In genomic region chr7:87345166-87345927, GRCh38 we compare ENCODE assay signal across 1 cellular context.
TF ChIP-seq lines count a peak whose summit lies in the region.

Gene CROT, plus strand, starts transcription at chr7:87345664. Its CDS starts 3,405 bp downstream, at chr7:87349069.

TF ChIP-seq in HepG2, 621 proteins besides CTCF, POLR2A, EP300 and RAD21 (continued from another document and continues in another):
- TF ChIP-seq ZNF143 (CRISPR knock-in tag; IDR thresholded peaks at IDR 0.05) (no peak), KDM1A (CRISPR knock-in tag; IDR thresholded peaks at IDR 0.05) (no peak), MED13 (CRISPR knock-in tag; IDR thresholded peaks at IDR 0.05) (no peak), ZMAT3 (CRISPR knock-in tag; conservative IDR thresholded peaks at IDR 0.05) (peak; percentile 43; the same call in 1 of the 2 replicates), ZMYM4 (CRISPR knock-in tag; IDR thresholded peaks at IDR 0.05) (peak; percentile 96), CREB1 (IDR thresholded peaks at IDR 0.05) (peak; percentile 76), CREB1 (CRISPR knock-in tag; IDR thresholded peaks at IDR 0.05) (peak; percentile 89), ZNF207 (IDR thresholded peaks at IDR 0.05; ENCODE audit: borderline replicate concordance) (no peak), CERS6 (CRISPR knock-in tag; IDR thresholded peaks at IDR 0.05) (no peak), ZNF367 (CRISPR knock-in tag; IDR thresholded peaks at IDR 0.05; ENCODE audit: borderline replicate concordance) (no peak), KDM5B (CRISPR knock-in tag; IDR thresholded peaks at IDR 0.05; ENCODE audit: borderline replicate concordance) (peak; percentile 88; the same call in 1 of the 2 replicates), MAFF (IDR thresholded peaks at IDR 0.05; ENCODE audit: low read depth, low read length) (no peak), ELF1 (CRISPR knock-in tag; IDR thresholded peaks at IDR 0.05) (no peak; the same call in 1 of the 2 replicates), REXO4 (CRISPR knock-in tag; IDR thresholded peaks at IDR 0.05; ENCODE audit: borderline replicate concordance) (no peak), DZIP1 (CRISPR knock-in tag; IDR thresholded peaks at IDR 0.05) (peak; percentile 85), TOPORS (CRISPR knock-in tag; IDR thresholded peaks at IDR 0.05) (peak; percentile 46; the same call in 1 of the 2 replicates), ZNF362 (CRISPR knock-in tag; IDR thresholded peaks at IDR 0.05; ENCODE audit: borderline replicate concordance) (no peak), ZNF784 (CRISPR knock-in tag; IDR thresholded peaks at IDR 0.05; ENCODE audit: borderline replicate concordance) (no peak), TBL1XR1 (IDR thresholded peaks at IDR 0.05; ENCODE audit: borderline replicate concordance, low read length, partially characterized antibody) (no peak), FOXO1 (CRISPR knock-in tag; IDR thresholded peaks at IDR 0.05) (peak; percentile 17), TCF12 (IDR thresholded peaks at IDR 0.05) (no peak), TCF12 (CRISPR knock-in tag; IDR thresholded peaks at IDR 0.05) (peak; percentile 44; the same call in 1 of the 2 replicates), JUNB (CRISPR knock-in tag; IDR thresholded peaks at IDR 0.05; ENCODE audit: borderline replicate concordance) (no peak), ZNF816 (CRISPR knock-in tag; IDR thresholded peaks at IDR 0.05; ENCODE audit: borderline replicate concordance) (0 out of 2 replicates have a peak, but pooled peaks have one; percentile 23), ZC3H13 (CRISPR knock-in tag; IDR thresholded peaks at IDR 0.05) (no peak), NFRKB (IDR thresholded peaks at IDR 0.05) (no peak), ZNF441 (CRISPR knock-in tag; IDR thresholded peaks at IDR 0.05; ENCODE audit: borderline replicate concordance) (no peak), JDP2 (CRISPR knock-in tag; IDR thresholded peaks at IDR 0.05; ENCODE audit: borderline replicate concordance) (no peak), ZNF24 (IDR thresholded peaks at IDR 0.05) (no peak), ZNF800 (CRISPR knock-in tag; IDR thresholded peaks at IDR 0.05) (no peak), HIVEP1 (CRISPR knock-in tag; IDR thresholded peaks at IDR 0.05) (0 out of 2 replicates have a peak, but pooled peaks have one; percentile 58), ZSCAN25 (CRISPR knock-in tag; IDR thresholded peaks at IDR 0.05) (peak; percentile 55; the same call in 1 of the 2 replicates), GPBP1L1 (CRISPR knock-in tag; IDR thresholded peaks at IDR 0.05) (no peak), ZNF17 (CRISPR knock-in tag; IDR thresholded peaks at IDR 0.05) (no peak), TFE3 (CRISPR knock-in tag; IDR thresholded peaks at IDR 0.05) (peak; percentile 49; the same call in 1 of the 2 replicates), ZNF501 (CRISPR knock-in tag; IDR thresholded peaks at IDR 0.05) (peak; percentile 98), ZNF770 (CRISPR knock-in tag; IDR thresholded peaks at IDR 0.05) (peak; percentile 56), SNAPC2 (CRISPR knock-in tag; IDR thresholded peaks at IDR 0.05) (peak; percentile 2; the same call in 1 of the 2 replicates), IKZF1 (IDR thresholded peaks at IDR 0.05) (no peak), PATZ1 (CRISPR knock-in tag; IDR thresholded peaks at IDR 0.05) (peak; percentile 21; the same call in 1 of the 2 replicates), GABPB1 (CRISPR knock-in tag; IDR thresholded peaks at IDR 0.05) (peak; percentile 84), ATF1 (CRISPR knock-in tag; IDR thresholded peaks at IDR 0.05) (peak; percentile 63; the same call in 1 of the 2 replicates), ZNF383 (CRISPR knock-in tag; IDR thresholded peaks at IDR 0.05; ENCODE audit: borderline replicate concordance) (peak; percentile 66; the same call in 1 of the 2 replicates), GTF2F1 (IDR thresholded peaks at IDR 0.05; ENCODE audit: low read length) (no peak), ZNF850 (CRISPR knock-in tag; conservative IDR thresholded peaks at IDR 0.05) (no peak), KMT2A (CRISPR knock-in tag; IDR thresholded peaks at IDR 0.05) (peak; percentile 87), ZGPAT (CRISPR knock-in tag; IDR thresholded peaks at IDR 0.05) (peak; percentile 78), RELA (CRISPR knock-in tag; IDR thresholded peaks at IDR 0.05) (peak; percentile 29; the same call in 1 of the 2 replicates), ZKSCAN8 (CRISPR knock-in tag; IDR thresholded peaks at IDR 0.05; ENCODE audit: borderline replicate concordance) (peak; percentile 38; the same call in 1 of the 2 replicates), ZNF460 (CRISPR knock-in tag; IDR thresholded peaks at IDR 0.05; ENCODE audit: borderline replicate concordance) (no peak), ZNF7 (CRISPR knock-in tag; IDR thresholded peaks at IDR 0.05) (no peak)
